Comparison of ENCODE assay signal across 14 cellular contexts in genomic region chr17:2366747-2367494, GRCh38. TPM values are rescaled to one million over a fixed set of nuclear protein-coding genes. Genes with fewer than 3 reads are reported as not detected.
DNase-seq lines count a peak whose midpoint lies in the region; ATAC-seq and TF ChIP-seq lines count a peak whose summit lies in the region.
"Had no signal": no experiment of that assay in that cellular context is flagged by ENCODE, and none has a peak within 500 bp of the region (broad histone marks: within the 10 kb centered on the region; RNA-seq: fewer than 3 reads in every experiment).

No MANE protein-coding gene starts in this region.

- peaks cover 14% of the 10 kb centered on the region for H3K36me3 Mint-ChIP-seq in chondrocyte (ENCODE audit: low read depth)
- peaks cover 3% of the 10 kb centered on the region for H3K36me3 Mint-ChIP-seq in activated CD4-positive, alpha-beta T cell treated with anti-CD3 and anti-CD28 coated beads for 36 hours (ENCODE audit: low read depth)

- dilution Hi-C loops in IMR-90 (cut with HindIII; ENCODE audit: low sequenced_read_pairs, unreplicated experiment): no loop called here

- H4K8ac ChIP-seq in IMR-90 (ENCODE audit: low read depth in 2 of 2, low read length in 2 of 2): no peak overlapping the region
- H4K8ac ChIP-seq in mesenchymal stem cell (ENCODE audit: low read length): no peak overlapping the region

- H2BK5ac ChIP-seq in IMR-90 (ENCODE audit: low read depth, low read length, poor library complexity, severe bottlenecking) (no peak overlapping the region), mesenchymal stem cell (ENCODE audit: low read depth, low read length, poor library complexity, severe bottlenecking) (no peak overlapping the region)

- H3K36me3 ChIP-seq in BJ (ENCODE audit: control insufficient read depth, insufficient read depth, low read length) (peaks cover 28% of the 10 kb centered on the region), IMR-90 (ENCODE audit: control insufficient read depth, insufficient read depth, low read length) (peaks cover 46% of the 10 kb centered on the region), mesenchymal stem cell (ENCODE audit: control insufficient read depth in 1 of 2, insufficient read depth in 2 of 2, low read depth in 1 of 2, low read length in 2 of 2) (peaks cover 48 to 99% of the 10 kb centered on the region in 2 experiments)

- in situ Hi-C loops in IMR-90 (cut with MboI; ENCODE audit: low sequenced_read_pairs): no loop called here

- H3K27me3 ChIP-seq in BJ (ENCODE audit: control insufficient read depth, insufficient read depth, low read length): no peaks in the 10 kb centered on the region
- H3K27me3 ChIP-seq in IMR-90 (ENCODE audit: control insufficient read depth, insufficient read depth, low read length): no peaks in the 10 kb centered on the region
- no peaks in the 10 kb centered on the region for H3K27me3 ChIP-seq in mesenchymal stem cell (ENCODE audit: control insufficient read depth in 1 of 2, insufficient read depth in 1 of 2, low read length in 2 of 2)
- H3K27me3 ChIP-seq: gastrocnemius medialis had no signal

- POLR2A ChIA-PET in BJ (lab: Charles Lee) (no interaction called here), IMR-90 (lab: Charles Lee; ENCODE audit: unreplicated experiment) (no interaction called here)
- POLR2A ChIA-PET in activated CD4-positive, alpha-beta T cell treated with anti-CD3 and anti-CD28 coated beads for 36 hours (lab: Charles Lee): no interaction called here

- H3K9ac ChIP-seq in IMR-90 (ENCODE audit: low read depth, low read length) (no peak overlapping the region), mesenchymal stem cell (ENCODE audit: low read length) (no peak overlapping the region)

- H2BK12ac ChIP-seq in mesenchymal stem cell (ENCODE audit: low read length in 2 of 2): no peak overlapping the region

- TF ChIP-seq CTCF in BJ (IDR thresholded peaks at IDR 0.05; ENCODE audit: insufficient read depth, low read depth, low read length): peak; percentile 22; the same call in 1 of the 2 replicates
- TF ChIP-seq CTCF in IMR-90 (conservative IDR thresholded peaks at IDR 0.05; ENCODE audit: low read depth, low read length): 0 out of 2 replicates have a peak, but pooled peaks have one; percentile 10
- TF ChIP-seq CTCF in chondrocyte (IDR thresholded peaks at IDR 0.05): peak; percentile 53

- H3K9me3 Mint-ChIP-seq in chondrocyte (ENCODE audit: low read depth): no peaks in the 10 kb centered on the region
- no peaks in the 10 kb centered on the region for H3K9me3 Mint-ChIP-seq in activated CD4-positive, alpha-beta T cell treated with anti-CD3 and anti-CD28 coated beads for 36 hours (ENCODE audit: low read depth)
- no peaks in the 10 kb centered on the region for H3K9me3 Mint-ChIP-seq in stimulated activated naive CD8-positive, alpha-beta T cell treated with anti-CD3 and anti-CD28 coated beads, Interleukin-15, amount 100 ng/mL, for 72 hours

- no peak for DNase-seq in BJ (ENCODE audit: low read depth)
- DNase-seq in IMR-90: no peak
- DNase-seq in chondrocyte (ENCODE audit: low spot score): peak; percentile 91
- DNase-seq in mesenchymal stem cell: peak; percentile 23
- no peak for DNase-seq in activated CD4-positive, alpha-beta T cell treated with anti-CD3 and anti-CD28 coated beads for 36 hours
- DNase-seq in stimulated activated naive CD8-positive, alpha-beta T cell treated with anti-CD3 and anti-CD28 coated beads, Interleukin-15, amount 100 ng/mL, for 72 hours: no peak
- DNase-seq: activated CD4-positive, CD25-positive, alpha-beta regulatory T cell treated with anti-CD3 and anti-CD28 coated beads, Interleukin-2, amount 50 U/mL, for 72 hours; dermis blood vessel endothelial cell; gastrocnemius medialis; left cardiac atrium; stimulated activated naive CD8-positive, alpha-beta T cell treated with anti-CD3 and anti-CD28 coated beads, Interleukin-15, Interleukin-2, amounts not matched to agents 100 U/mL and 50 U/mL, for 24 hours had no signal

- H3K4ac ChIP-seq in IMR-90 (ENCODE audit: low read depth, low read length) (no peak overlapping the region), mesenchymal stem cell (ENCODE audit: low read depth in 1 of 2, low read length in 2 of 2) (no peak overlapping the region)

- peaks cover 4% of the 10 kb centered on the region; the same call in 1 of the 2 replicates for H4K20me1 ChIP-seq in IMR-90 (ENCODE audit: insufficient read depth, low read length)

- H3K27ac Mint-ChIP-seq in chondrocyte (ENCODE audit: unreplicated experiment): no peak overlapping the region
- H3K27ac Mint-ChIP-seq in activated CD4-positive, alpha-beta T cell treated with anti-CD3 and anti-CD28 coated beads for 36 hours: no peak overlapping the region
- H3K27ac Mint-ChIP-seq in stimulated activated naive CD8-positive, alpha-beta T cell treated with anti-CD3 and anti-CD28 coated beads, Interleukin-15, amount 100 ng/mL, for 72 hours: peak overlapping the region in 1 of 2 donors; percentile 81

- H3K14ac ChIP-seq in IMR-90 (replicated peaks; ENCODE audit: low read depth, low read length) (no peak overlapping the region), mesenchymal stem cell (ENCODE audit: low read length in 2 of 2) (no peak overlapping the region)

- H2AK9ac ChIP-seq in IMR-90 (replicated peaks; ENCODE audit: low read depth, low read length, poor library complexity): peak overlapping the region; percentile 65

- no peaks in the 10 kb centered on the region for H3K9me1 ChIP-seq in IMR-90 (ENCODE audit: insufficient read depth, low read length)

- H3K79me1 ChIP-seq in IMR-90 (ENCODE audit: low read depth in 1 of 2, low read length in 2 of 2) (no peaks in the 10 kb centered on the region; a peak in 1 of 4 replicates), mesenchymal stem cell (replicated peaks; ENCODE audit: low read length, poor library complexity, severe bottlenecking) (peaks cover 3% of the 10 kb centered on the region)

- H3K23ac ChIP-seq in IMR-90 (ENCODE audit: low read depth, low read length) (no peak overlapping the region), mesenchymal stem cell (ENCODE audit: low read length in 2 of 2) (no peak overlapping the region)

- H4K91ac ChIP-seq in IMR-90 (ENCODE audit: insufficient read depth, low read depth, low read length) (no peak overlapping the region), mesenchymal stem cell (ENCODE audit: low read length) (no peak overlapping the region)

- H3K4me1 Mint-ChIP-seq in chondrocyte (ENCODE audit: low read depth): peaks cover 2% of the 10 kb centered on the region
- no peaks in the 10 kb centered on the region for H3K4me1 Mint-ChIP-seq in activated CD4-positive, alpha-beta T cell treated with anti-CD3 and anti-CD28 coated beads for 36 hours
- no peaks in the 10 kb centered on the region for H3K4me1 Mint-ChIP-seq in stimulated activated naive CD8-positive, alpha-beta T cell treated with anti-CD3 and anti-CD28 coated beads, Interleukin-15, amount 100 ng/mL, for 72 hours

- no peak overlapping the region for H3K56ac ChIP-seq in IMR-90 (ENCODE audit: extremely low read depth, insufficient read depth, low read length)

- H3K18ac ChIP-seq in IMR-90 (ENCODE audit: low read depth, low read length) (no peak overlapping the region), mesenchymal stem cell (ENCODE audit: low read depth in 1 of 2, low read length in 2 of 2) (no peak overlapping the region)

- ATAC-seq in IMR-90 (ENCODE audit: low read depth) (0 out of 2 replicates have a peak, but pooled peaks have one; percentile 12), HG02870 (IDR thresholded peaks at IDR 0.05; ENCODE audit: unreplicated experiment) (no peak), HG02759 (IDR thresholded peaks at IDR 0.05; ENCODE audit: unreplicated experiment) (no peak)
- no peak for ATAC-seq in activated CD4-positive, alpha-beta T cell treated with anti-CD3 and anti-CD28 coated beads for 36 hours
- ATAC-seq in stimulated activated naive CD8-positive, alpha-beta T cell treated with anti-CD3 and anti-CD28 coated beads, Interleukin-15, amount 100 ng/mL, for 72 hours: no peak
- ATAC-seq: gastrocnemius medialis; left cardiac atrium; stimulated activated naive CD8-positive, alpha-beta T cell treated with anti-CD3 and anti-CD28 coated beads, Interleukin-15, Interleukin-2, amounts not matched to agents 100 U/mL and 50 U/mL, for 24 hours had no signal

- H3K27me3 Mint-ChIP-seq in chondrocyte (ENCODE audit: low read depth): no peaks in the 10 kb centered on the region
- H3K27me3 Mint-ChIP-seq in activated CD4-positive, alpha-beta T cell treated with anti-CD3 and anti-CD28 coated beads for 36 hours: no peaks in the 10 kb centered on the region
- H3K27me3 Mint-ChIP-seq in stimulated activated naive CD8-positive, alpha-beta T cell treated with anti-CD3 and anti-CD28 coated beads, Interleukin-15, amount 100 ng/mL, for 72 hours: no peaks in the 10 kb centered on the region

- intact Hi-C loops in IMR-90 (cut with micrococcal nuclease): no loop called here
- intact Hi-C loops in activated CD4-positive, alpha-beta T cell treated with anti-CD3 and anti-CD28 coated beads for 36 hours (cut with DNase I, micrococcal nuclease): no loop called here

- no peak overlapping the region for H2AFZ ChIP-seq in IMR-90 (replicated peaks; ENCODE audit: low read length, poor library complexity)
- H2AFZ ChIP-seq in mesenchymal stem cell (ENCODE audit: low read depth, low read length): no peak overlapping the region

- H3K4me1 ChIP-seq in IMR-90 (ENCODE audit: control insufficient read depth, insufficient read depth, low read length): no peaks in the 10 kb centered on the region
- H3K4me1 ChIP-seq in mesenchymal stem cell (ENCODE audit: control insufficient read depth, insufficient read depth, low read depth, low read length): peaks cover 15% of the 10 kb centered on the region

- H3K9me3 ChIP-seq in IMR-90 (ENCODE audit: control insufficient read depth, insufficient read depth, low read length) (no peaks in the 10 kb centered on the region), mesenchymal stem cell (ENCODE audit: control insufficient read depth, low read length) (no peaks in the 10 kb centered on the region)
- H3K9me3 ChIP-seq: gastrocnemius medialis had no signal

- no peak overlapping the region for H2AK5ac ChIP-seq in IMR-90 (ENCODE audit: low read depth, low read length)
- no peak overlapping the region for H2AK5ac ChIP-seq in mesenchymal stem cell (ENCODE audit: low read length, severe bottlenecking)

- 70% methylated on average over 3 of the region's 26 CpGs; no CpG with 5 or more reads in 1 of the 2 experiments for WGBS in IMR-90 (ENCODE audit: extremely low coverage in 2 of 2, insufficient read length in 1 of 2), 2 experiments
- 79% methylated on average over 24 of the region's 26 CpGs for WGBS in mesenchymal stem cell

- no peak overlapping the region for H2BK20ac ChIP-seq in IMR-90 (ENCODE audit: low read depth, low read length)

- H2BK15ac ChIP-seq in IMR-90 (ENCODE audit: low read depth, low read length) (no peak overlapping the region), mesenchymal stem cell (ENCODE audit: low read depth, poor library complexity, severe bottlenecking) (no peak overlapping the region)

- H3K4me3 Mint-ChIP-seq in chondrocyte (ENCODE audit: unreplicated experiment): no peak overlapping the region
- H3K4me3 Mint-ChIP-seq in activated CD4-positive, alpha-beta T cell treated with anti-CD3 and anti-CD28 coated beads for 36 hours: no peak overlapping the region
- no peak overlapping the region for H3K4me3 Mint-ChIP-seq in stimulated activated naive CD8-positive, alpha-beta T cell treated with anti-CD3 and anti-CD28 coated beads, Interleukin-15, amount 100 ng/mL, for 72 hours

- no peak overlapping the region for H4K5ac ChIP-seq in IMR-90 (ENCODE audit: low read depth, low read length)

- no peak for TF ChIP-seq POLR2A in IMR-90 (IDR thresholded peaks at IDR 0.05; ENCODE audit: low read depth, low read length)

- H2BK120ac ChIP-seq in IMR-90 (ENCODE audit: low read depth, low read length) (no peak overlapping the region), mesenchymal stem cell (ENCODE audit: low read depth, low read length) (no peak overlapping the region)

- H3K27ac ChIP-seq in IMR-90 (ENCODE audit: insufficient read depth, low read length) (no peak overlapping the region), mesenchymal stem cell (ENCODE audit: low read length, poor library complexity, severe bottlenecking) (no peak overlapping the region)
- H3K27ac ChIP-seq: gastrocnemius medialis, SK-N-MC had no signal

- no peak overlapping the region for H3K4me3 ChIP-seq in BJ (ENCODE audit: low read depth, low read length)
- H3K4me3 ChIP-seq in IMR-90 (ENCODE audit: insufficient read depth, low read depth, low read length): no peak overlapping the region
- H3K4me3 ChIP-seq in mesenchymal stem cell (ENCODE audit: insufficient read depth in 1 of 2, low read depth in 1 of 2, low read length in 2 of 2): no peak overlapping the region
- H3K4me3 ChIP-seq: gastrocnemius medialis, SK-N-MC had no signal

- H3K4me2 ChIP-seq in IMR-90 (ENCODE audit: low read depth, low read length) (no peak overlapping the region), mesenchymal stem cell (ENCODE audit: low read length, poor library complexity, severe bottlenecking) (no peak overlapping the region)

- TF ChIP-seq RAD21 in IMR-90 (IDR thresholded peaks at IDR 0.05; ENCODE audit: low read length): no peak

- CTCF ChIA-PET in BJ (lab: Yijun Ruan, JAX) (interaction anchor here (1.0 to 1.8 kb wide), 4 partner anchors 10 to 49 kb away, joined by 3 to 7 read pairs (median 4); no protein-coding TSS in a partner anchor), IMR-90 (lab: Yijun Ruan, JAX) (no interaction called here)
- CTCF ChIA-PET in activated CD4-positive, alpha-beta T cell treated with anti-CD3 and anti-CD28 coated beads for 36 hours (lab: Charles Lee): interaction anchor here (1.6 to 5.2 kb wide), 3 partner anchors 15 to 49 kb away, joined by 4 to 31 read pairs (median 7); no protein-coding TSS in a partner anchor

- BruUV-seq in IMR-90 (replicated peaks; lab: Mats Ljungman, UMichigan): no TSS peak

RNA-seq across cellular contexts. Expression of gene SGSM2, which starts 29.6 kb away (rescaled TPM):
- polyA plus RNA-seq in BJ (2011; rRNA removed): 23.7 and 43.6 TPM in 2 replicates
- polyA minus RNA-seq in BJ (2011; rRNA and poly(A)+ RNA removed): 22.6 and 29.6 TPM in 2 replicates
- 12.2 and 13.6 TPM in 2 replicates for total RNA-seq in IMR-90 (2012; rRNA removed)
- 79.6 and 81.2 TPM in 2 replicates for polyA plus RNA-seq in IMR-90 (2012; rRNA removed)
- polyA plus RNA-seq in IMR-90 (2012; cell fraction: cytosol; rRNA removed): 30.9 and 35.6 TPM in 2 replicates
- polyA plus RNA-seq in IMR-90 (2012; cell fraction: nucleus; rRNA removed; ENCODE audit: low replicate concordance): 390 and 704 TPM in 2 replicates
- total RNA-seq in chondrocyte: 43.2 to 52.6 TPM (median 43.2 TPM) in 3 replicates
- 39.7 TPM for polyA plus RNA-seq in mesenchymal stem cell (2013, experiment 1 of 2)
- polyA plus RNA-seq in mesenchymal stem cell (2013, experiment 2 of 2): 36.3 TPM
- 10 to 100 TPM; 21.4 to 28.0 TPM for total RNA-seq in activated CD4-positive, alpha-beta T cell treated with anti-CD3 and anti-CD28 coated beads for 36 hours

RNA-seq across cellular contexts. Expression of gene TSR1, which starts 30.7 kb away (rescaled TPM):
- polyA plus RNA-seq in BJ (2011; rRNA removed) (8.9 and 13.2 TPM in 2 replicates), IMR-90 (2012; rRNA removed) (21.0 and 22.6 TPM in 2 replicates)
- 15.1 and 19.2 TPM in 2 replicates for polyA minus RNA-seq in BJ (2011; rRNA and poly(A)+ RNA removed)
- total RNA-seq in IMR-90 (2012; rRNA removed) (72.6 and 79.2 TPM in 2 replicates), chondrocyte (21.1 to 24.5 TPM (median 21.6 TPM) in 3 replicates)
- 7.4 and 11.3 TPM in 2 replicates for polyA plus RNA-seq in IMR-90 (2012; cell fraction: cytosol; rRNA removed)
- 17.2 and 31.2 TPM in 2 replicates for polyA plus RNA-seq in IMR-90 (2012; cell fraction: nucleus; rRNA removed; ENCODE audit: low replicate concordance)
- 13.3 TPM for polyA plus RNA-seq in mesenchymal stem cell (2013, experiment 1 of 2)
- 12.6 TPM for polyA plus RNA-seq in mesenchymal stem cell (2013, experiment 2 of 2)
- 10 to 100 TPM; 59.3 to 77.0 TPM for total RNA-seq in activated CD4-positive, alpha-beta T cell treated with anti-CD3 and anti-CD28 coated beads for 36 hours

RNA-seq across cellular contexts. Expression of gene MNT, which starts 33.9 kb away (rescaled TPM):
- 2.4 and 3.1 TPM in 2 replicates for polyA plus RNA-seq in BJ (2011; rRNA removed)
- polyA minus RNA-seq in BJ (2011; rRNA and poly(A)+ RNA removed): 3.4 and 4.2 TPM in 2 replicates
- 1.4 and 1.9 TPM in 2 replicates for total RNA-seq in IMR-90 (2012; rRNA removed)
- polyA plus RNA-seq in IMR-90 (2012; rRNA removed): 8.3 and 9.4 TPM in 2 replicates
- 7.6 and 9.5 TPM in 2 replicates for polyA plus RNA-seq in IMR-90 (2012; cell fraction: cytosol; rRNA removed)
- polyA plus RNA-seq in IMR-90 (2012; cell fraction: nucleus; rRNA removed; ENCODE audit: low replicate concordance): 48.6 and 60.0 TPM in 2 replicates
- total RNA-seq in chondrocyte: 22.7 to 29.8 TPM (median 29.4 TPM) in 3 replicates
- 21.1 TPM for polyA plus RNA-seq in mesenchymal stem cell (2013, experiment 1 of 2)
- 19.7 TPM for polyA plus RNA-seq in mesenchymal stem cell (2013, experiment 2 of 2)
- total RNA-seq in activated CD4-positive, alpha-beta T cell treated with anti-CD3 and anti-CD28 coated beads for 36 hours: 10 to 100 TPM; 16.0 to 19.3 TPM

Comparison
In these comparisons a context has a peak if more than half of its experiments do, and no peak if none do; other contexts are left out.
1. DNase-seq: peak in chondrocyte (single experiment) and mesenchymal stem cell (single experiment); none in BJ (single experiment), IMR-90 (single experiment), activated CD4-positive, alpha-beta T cell treated with anti-CD3 and anti-CD28 coated beads for 36 hours (single experiment) and stimulated activated naive CD8-positive, alpha-beta T cell treated with anti-CD3 and anti-CD28 coated beads, Interleukin-15, amount 100 ng/mL, for 72 hours (0 of 2).
2. Peak in every context shown above with its lines, with median percentiles within 50 percentile points of each other: CTCF ChIP-seq.